14 cellular contexts compared by ENCODE assay signal in genomic region chrX:40189621-40190020, GRCh38.
"Had no signal": no experiment of that assay in that cellular context is flagged by ENCODE, and none has a peak within 500 bp of the region (broad histone marks: within the 10 kb centered on the region; RNA-seq: fewer than 3 reads in every experiment).

No MANE protein-coding gene starts in this region.

- H3K4me3 ChIP-seq: sigmoid colon, spleen had no signal

- H3K4me3 Mint-ChIP-seq: activated T-helper 1 cell treated with anti-CD3 and anti-CD28 coated beads, Interleukin-12 subunit alpha, Interleukin-12 subunit beta, Interleukin-2, Interleukin-4 antibody, amounts not matched to agents 30 ng/mL and 10 ng/mL and 1 ng/mL, durations not matched to agents 14 hours and 24 hours and 36 hours; effector memory CD8-positive, alpha-beta T cell had no signal

- H3K4me1 ChIP-seq: sigmoid colon, spleen had no signal

- DNase-seq: anterior cingulate cortex; caudate nucleus; effector memory CD8-positive, alpha-beta T cell; head of caudate nucleus; kidney glomerular epithelial cell; left ventricle myocardium superior; occipital lobe; sigmoid colon; spleen; stimulated activated CD8-positive, alpha-beta memory T cell treated with anti-CD3 and anti-CD28 coated beads, Interleukin-4, amount 100 ng/mL, for 48 hours; stimulated activated naive CD4-positive, alpha-beta T cell had no signal

- H3K27ac ChIP-seq: foreskin keratinocyte, sigmoid colon, spleen had no signal

- H3K27ac Mint-ChIP-seq: activated T-helper 1 cell treated with anti-CD3 and anti-CD28 coated beads, Interleukin-12 subunit alpha, Interleukin-12 subunit beta, Interleukin-2, Interleukin-4 antibody, amounts not matched to agents 30 ng/mL and 10 ng/mL and 1 ng/mL, durations not matched to agents 14 hours and 24 hours and 36 hours; effector memory CD8-positive, alpha-beta T cell had no signal

- H3K36me3 ChIP-seq: sigmoid colon, spleen had no signal

- H3K27me3 ChIP-seq: foreskin keratinocyte, sigmoid colon, spleen had no signal

- H3K27me3 Mint-ChIP-seq: effector memory CD8-positive, alpha-beta T cell had no signal

- H3K36me3 Mint-ChIP-seq: brain had no signal
